Comparison of ENCODE assay signal across 10 cellular contexts in genomic region chr10:90947025-90947960, GRCh38. TPM values are rescaled to one million over a fixed set of nuclear protein-coding genes. Genes with fewer than 3 reads are reported as not detected.
DNase-seq lines count a peak whose midpoint lies in the region; ATAC-seq and TF ChIP-seq lines count a peak whose summit lies in the region.
"Had no signal": no experiment of that assay in that cellular context is flagged by ENCODE, and none has a peak within 500 bp of the region (broad histone marks: within the 10 kb centered on the region; RNA-seq: fewer than 3 reads in every experiment).

No MANE protein-coding gene starts in this region.

- H3K23ac ChIP-seq in neuronal stem cell (ENCODE audit: low read depth, low read length, poor library complexity) = no peak overlapping the region

- no peak overlapping the region for H2BK5ac ChIP-seq in neuronal stem cell (ENCODE audit: low read length)

- no peak overlapping the region for H2BK15ac ChIP-seq in neuronal stem cell (ENCODE audit: low read length)

- no peak for TF ChIP-seq CTCF in mesothelial cell of epicardium (IDR thresholded peaks at IDR 0.05; ENCODE audit: unreplicated experiment)

- ATAC-seq in HG02610 (IDR thresholded peaks at IDR 0.05; ENCODE audit: unreplicated experiment) = peak; percentile 72
- ATAC-seq: sciatic nerve had no signal

- H3K9ac ChIP-seq in neuronal stem cell (ENCODE audit: low read depth, low read length, poor library complexity) = no peak overlapping the region

- no peak overlapping the region for H2BK12ac ChIP-seq in neuronal stem cell (ENCODE audit: low read length)

- H3K9me3 Mint-ChIP-seq in activated CD4-positive, alpha-beta T cell treated with anti-CD3 and anti-CD28 coated beads, Interleukin-2, amount 10 ng/mL, durations not matched to agents 24 days and 14 days = peaks cover 2% of the 10 kb centered on the region
- H3K9me3 Mint-ChIP-seq in mesothelial cell of epicardium = peaks cover 24% of the 10 kb centered on the region

- peaks cover 26% of the 10 kb centered on the region for H3K4me1 ChIP-seq in SJSA1 (replicated peaks)
- H3K4me1 ChIP-seq in neuronal stem cell (ENCODE audit: control insufficient read depth in 2 of 2, insufficient read depth in 1 of 2, low read depth in 1 of 2, low read length in 2 of 2) = no peaks in the 10 kb centered on the region

- no peaks in the 10 kb centered on the region for H3K79me1 ChIP-seq in neuronal stem cell (ENCODE audit: low read depth, low read length)

- intact Hi-C loops in activated CD4-positive, alpha-beta T cell treated with anti-CD3 and anti-CD28 coated beads, Interleukin-2, amount 10 ng/mL, durations not matched to agents 24 days and 14 days (cut with micrococcal nuclease) = no loop called here

- H3K4me1 Mint-ChIP-seq in activated CD4-positive, alpha-beta T cell treated with anti-CD3 and anti-CD28 coated beads, Interleukin-2, amount 10 ng/mL, durations not matched to agents 24 days and 14 days = peaks cover 16% of the 10 kb centered on the region
- H3K4me1 Mint-ChIP-seq in mesothelial cell of epicardium = no peaks in the 10 kb centered on the region

- H2AK5ac ChIP-seq in neuronal stem cell (ENCODE audit: low read depth, low read length) = no peak overlapping the region

- no peaks in the 10 kb centered on the region for H3K36me3 Mint-ChIP-seq in activated CD4-positive, alpha-beta T cell treated with anti-CD3 and anti-CD28 coated beads, Interleukin-2, amount 10 ng/mL, durations not matched to agents 24 days and 14 days (ENCODE audit: low read depth)
- H3K36me3 Mint-ChIP-seq in mesothelial cell of epicardium = no peaks in the 10 kb centered on the region

- peak overlapping the region; percentile 45 for H3K4me3 Mint-ChIP-seq in activated CD4-positive, alpha-beta T cell treated with anti-CD3 and anti-CD28 coated beads, Interleukin-2, amount 10 ng/mL, durations not matched to agents 24 days and 14 days
- H3K4me3 Mint-ChIP-seq in mesothelial cell of epicardium = no peak overlapping the region

- no peak overlapping the region for H4K8ac ChIP-seq in neuronal stem cell (ENCODE audit: low read depth, low read length)

- H3K27me3 ChIP-seq in SJSA1 (replicated peaks) (no peaks in the 10 kb centered on the region), neuronal stem cell (ENCODE audit: control insufficient read depth in 3 of 3, insufficient read depth in 3 of 3, low read depth in 1 of 3, low read length in 3 of 3) (no peaks in the 10 kb centered on the region)

- no peak overlapping the region for H3K18ac ChIP-seq in neuronal stem cell (ENCODE audit: low read length)

- H3K27me3 Mint-ChIP-seq in activated CD4-positive, alpha-beta T cell treated with anti-CD3 and anti-CD28 coated beads, Interleukin-2, amount 10 ng/mL, durations not matched to agents 24 days and 14 days = peaks cover 2% of the 10 kb centered on the region
- H3K27me3 Mint-ChIP-seq in mesothelial cell of epicardium (ENCODE audit: low read depth) = no peaks in the 10 kb centered on the region

- no peak overlapping the region for H3K4me2 ChIP-seq in neuronal stem cell (ENCODE audit: insufficient read depth, low read length, poor library complexity, severe bottlenecking)

- no peak overlapping the region for H3K4ac ChIP-seq in neuronal stem cell (ENCODE audit: low read length)

- H4K91ac ChIP-seq in neuronal stem cell (ENCODE audit: low read depth, low read length, poor library complexity) = no peak overlapping the region

- peak; percentile 71 for DNase-seq in activated CD4-positive, alpha-beta T cell treated with anti-CD3 and anti-CD28 coated beads, Interleukin-2, amount 10 ng/mL, durations not matched to agents 24 days and 14 days
- no peak for DNase-seq in activated CD4-positive, alpha-beta T cell treated with anti-CD3 and anti-CD28 coated beads for 4 hours
- peak in 1 of 2 experiments; percentile 70 for DNase-seq in SJSA1 (ENCODE audit: low read depth in 1 of 2, low spot score in 2 of 2)
- DNase-seq in neuronal stem cell (ENCODE audit: low spot score) = no peak
- DNase-seq in NCI-H2227 treated with DMSO at 0.1 percent for 48 hours (lab: John Stamatoyannopoulos, UW) = no peak
- no peak for DNase-seq in mesothelial cell of epicardium (ENCODE audit: low spot score in 2 of 2, unreplicated experiment in 2 of 2)
- no peak for DNase-seq in cerebellum (ENCODE audit: low spot score)
- DNase-seq: activated CD4-positive, alpha-beta T cell treated with anti-CD3 and anti-CD28 coated beads, Interleukin-2, amount 50 U/mL, for 1 hour had no signal

- H3K27ac Mint-ChIP-seq in activated CD4-positive, alpha-beta T cell treated with anti-CD3 and anti-CD28 coated beads, Interleukin-2, amount 10 ng/mL, durations not matched to agents 24 days and 14 days = peak overlapping the region; percentile 83
- H3K27ac Mint-ChIP-seq in mesothelial cell of epicardium = no peak overlapping the region

- H3K9me3 ChIP-seq in SJSA1 (replicated peaks) (no peaks in the 10 kb centered on the region), neuronal stem cell (replicated peaks in 1 of 2; ENCODE audit: control insufficient read depth in 2 of 2, insufficient read depth in 1 of 2, low read depth in 1 of 2, low read length in 2 of 2) (no peaks in the 10 kb centered on the region)

- H3K4me3 ChIP-seq in SJSA1 (no peak overlapping the region), neuronal stem cell (ENCODE audit: low read length in 2 of 2) (no peak overlapping the region)

- peak overlapping the region; percentile 56 for H2AFZ ChIP-seq in neuronal stem cell (ENCODE audit: low read length)

- H3K14ac ChIP-seq in neuronal stem cell (ENCODE audit: low read length) = no peak overlapping the region

- H3K36me3 ChIP-seq in SJSA1 (no peaks in the 10 kb centered on the region), neuronal stem cell (replicated peaks in 1 of 2; ENCODE audit: control insufficient read depth in 2 of 2, insufficient read depth in 2 of 2, low read length in 2 of 2) (no peaks in the 10 kb centered on the region)

- H3K27ac ChIP-seq in SJSA1 = peak overlapping the region; percentile 84
- no peak overlapping the region for H3K27ac ChIP-seq in neuronal stem cell (replicated peaks; ENCODE audit: low read length)

- no CpG with 5 or more reads among the region's 5 CpGs for WGBS in neuronal stem cell (ENCODE audit: extremely low coverage in 2 of 2, insufficient read length in 2 of 2, insufficient replicate concordance in 1 of 2), 2 donors

- no peak overlapping the region for H2BK120ac ChIP-seq in neuronal stem cell (ENCODE audit: low read depth, low read length)

RNA-seq across cellular contexts. Expression of gene ANKRD1, which starts 26.4 kb away (rescaled TPM):
- not detected in 2 replicates for total RNA-seq in activated CD4-positive, alpha-beta T cell treated with anti-CD3 and anti-CD28 coated beads, Interleukin-2, amount 10 ng/mL, durations not matched to agents 24 days and 14 days
- total RNA-seq in SJSA1 (2014; rRNA removed; shearing (Covaris generic)) = 25.3 and 29.8 TPM in 2 replicates
- 13.6 TPM for polyA plus RNA-seq in neuronal stem cell (2013, experiment 1 of 2)
- 13.9 TPM for polyA plus RNA-seq in neuronal stem cell (2013, experiment 2 of 2)
- 5.1 to 5.2 TPM (median 5.2 TPM) in 3 replicates for total RNA-seq in mesothelial cell of epicardium
- total RNA-seq in cerebellum = not detected
